Comparison of ENCODE assay signal across 23 cellular contexts in the genomic region with DNA sequence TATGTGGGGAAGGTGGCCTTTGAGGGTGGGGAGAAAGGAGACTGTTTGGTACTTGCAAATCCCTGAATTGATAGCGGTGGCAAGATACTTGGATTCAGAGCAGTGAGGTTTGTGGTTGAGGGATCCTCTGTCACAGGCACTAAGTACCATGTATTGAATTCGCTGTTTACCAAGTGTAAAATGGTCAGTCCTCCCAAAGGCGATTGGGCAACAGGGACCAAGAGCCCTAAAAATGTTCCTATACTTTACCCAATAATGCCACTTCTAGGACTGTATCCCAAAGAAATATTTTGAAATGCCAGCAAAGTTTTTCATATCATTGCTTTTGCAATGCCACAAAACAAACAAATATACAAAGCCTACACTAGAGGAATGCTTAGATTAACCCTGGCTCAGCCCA.
"Had no signal": no experiment of that assay in that cellular context is flagged by ENCODE, and none has a peak within 500 bp of the region (broad histone marks: within the 10 kb centered on the region; RNA-seq: fewer than 3 reads in every experiment).

No MANE protein-coding gene starts in this region.

- DNase-seq: activated B cell treated with CpG ODN at 0.5 μM for 24 hours; activated CD4-positive, alpha-beta T cell treated with anti-CD3 and anti-CD28 coated beads for 48 hours; activated CD8-positive, alpha-beta T cell treated with anti-CD3 and anti-CD28 coated beads for 36 hours; activated naive CD4-positive, alpha-beta T cell treated with Interleukin-2 at 50 U/mL for 16 hours; activated naive CD8-positive, alpha-beta T cell treated with anti-CD3 and anti-CD28 coated beads, Interleukin-2, amount 10 ng/mL, durations not matched to agents 7 days and 5 days; activated T-cell treated with anti-CD3 and anti-CD28 coated beads, Interleukin-2, amount 50 U/mL, for 24 hours; anterior cingulate cortex; cerebellar nuclear complex; effector CD4-positive, alpha-beta T cell; left colon; lower lobe of right lung; right lobe of liver; stimulated activated CD4-positive, alpha-beta T cell treated with anti-CD3 and anti-CD28 coated beads, Interleukin-4, amount 100 ng/mL, for 24 hours; stomach; testis; upper lobe of right lung had no signal

- H3K36me3 ChIP-seq: esophagus muscularis mucosa, lower lobe of right lung, neutrophil, right lobe of liver, stomach, upper lobe of right lung had no signal

- H2AFZ ChIP-seq: parathyroid adenoma had no signal

- H3K27ac ChIP-seq: esophagus muscularis mucosa, lower lobe of right lung, neutrophil, parathyroid adenoma, right lobe of liver, stomach, testis, upper lobe of right lung had no signal

- H3K9me3 ChIP-seq: esophagus muscularis mucosa, lower lobe of right lung, neutrophil, right lobe of liver, stomach, testis, upper lobe of right lung had no signal

- H3K27me3 ChIP-seq: esophagus muscularis mucosa, neutrophil, right lobe of liver, stomach, testis, upper lobe of right lung had no signal

- H3K4me1 ChIP-seq: lower lobe of right lung, parathyroid adenoma, stomach, testis, upper lobe of right lung had no signal

- ATAC-seq: activated CD8-positive, alpha-beta T cell treated with anti-CD3 and anti-CD28 coated beads for 36 hours; left colon; lower lobe of right lung; natural killer cell treated with Interleukin-12 subunit alpha and Interleukin-12 subunit beta and Interleukin-15 and Interleukin-18, amount 100 ng/mL, for 72 hours; right lobe of liver; stimulated activated effector memory CD8-positive, alpha-beta T cell treated with anti-CD3 and anti-CD28 coated beads, Interleukin-12 subunit alpha, Interleukin-12 subunit beta, amount 100 ng/mL, for 72 hours had no signal

- H3K9ac ChIP-seq: parathyroid adenoma had no signal

- H3K4me3 ChIP-seq: esophagus muscularis mucosa, lower lobe of right lung, right lobe of liver, stomach, testis, upper lobe of right lung had no signal

- FAIRE-seq: bronchial epithelial cell, endothelial cell of umbilical vein had no signal

- H3K79me2 ChIP-seq: parathyroid adenoma had no signal
